8 cellular contexts compared by ENCODE assay signal in the genomic region with DNA sequence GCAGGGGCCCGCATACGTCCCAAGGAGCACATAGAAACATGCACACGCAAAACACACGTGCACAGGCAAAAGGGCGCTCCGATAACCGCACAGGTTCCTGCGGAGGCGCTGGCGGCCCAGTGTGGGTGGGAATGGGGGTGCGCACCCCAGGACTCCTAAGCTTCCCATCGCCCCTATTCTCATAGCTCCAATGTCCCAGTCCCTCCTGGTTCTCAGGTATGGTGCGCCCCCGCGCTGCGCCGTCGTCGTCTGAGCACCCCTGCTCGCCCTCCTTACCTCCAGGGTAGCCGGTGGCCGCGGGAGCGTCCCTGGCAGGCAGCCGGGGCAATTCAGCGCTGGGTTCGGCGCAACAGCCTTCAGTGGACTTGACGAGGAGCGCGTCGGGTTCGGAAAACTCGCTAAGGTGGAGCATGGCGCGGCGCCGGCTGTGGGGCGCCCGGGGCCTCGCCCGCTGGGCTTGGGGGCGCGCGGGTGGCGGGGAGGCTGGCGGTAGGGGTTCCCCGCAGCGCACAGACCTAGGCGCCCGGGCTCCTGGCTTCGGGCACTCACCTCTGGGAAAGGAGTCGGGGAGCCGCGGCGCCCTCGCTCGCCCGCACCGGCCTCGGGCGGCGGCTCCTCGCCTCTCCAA. TPM values are rescaled to one million over a fixed set of nuclear protein-coding genes. Genes with fewer than 3 reads are reported as not detected.
A peak's percentile ranks its signal among the peaks of the same experiment; 100 is the strongest.
DNase-seq lines count a peak whose midpoint lies in the region; ATAC-seq and TF ChIP-seq lines count a peak whose summit lies in the region.

No MANE protein-coding gene starts in this region.

- peaks cover 6% of the 10 kb centered on the region for H3K4me1 ChIP-seq in OCI-LY1 (ENCODE audit: insufficient read depth, low read length, severe bottlenecking)

- H3K79me2 ChIP-seq in OCI-LY1 (ENCODE audit: insufficient read depth, low read length) (no peaks in the 10 kb centered on the region), neural cell (replicated peaks; ENCODE audit: insufficient read depth, low read length) (no peaks in the 10 kb centered on the region)

- H3K4me3 Mint-ChIP-seq in dendritic cell treated with granulocyte-macrophage colony-stimulating factor and Interleukin-4, amounts not matched to agents 40 ng/mL and 50 ng/mL, for 4 days, result peak overlapping the region; percentile 80

- H3K27me3 ChIP-seq in OCI-LY1 (ENCODE audit: insufficient read depth, low read length) (peaks cover 5% of the 10 kb centered on the region; the same call in 1 of the 2 replicates), neural cell (ENCODE audit: insufficient read depth, low read depth, low read length) (peaks cover 79% of the 10 kb centered on the region)

- DNase-seq in NCI-H146 (lab: John Stamatoyannopoulos, UW), result peak; percentile 42
- DNase-seq in NCI-H146 treated with DMSO at 0.1 percent for 48 hours (lab: John Stamatoyannopoulos, UW; ENCODE audit: unreplicated experiment), result no peak
- no peak for DNase-seq in mucosa of gallbladder (ENCODE audit: low spot score)

- ATAC-seq in HG03025 (IDR thresholded peaks at IDR 0.05; ENCODE audit: low FRiP score, unreplicated experiment), result no peak
- no peak for ATAC-seq in HG03342 (IDR thresholded peaks at IDR 0.05; ENCODE audit: unreplicated experiment)

- peak overlapping the region; percentile 61 for H3K4me2 ChIP-seq in OCI-LY1 (ENCODE audit: low read length)
- no peak overlapping the region for H3K4me2 ChIP-seq in neural cell (ENCODE audit: low read length)

- H3F3A ChIP-seq in OCI-LY1 (ENCODE audit: insufficient read depth, low read length), result no peaks in the 10 kb centered on the region
- peaks cover 8% of the 10 kb centered on the region for H3F3A ChIP-seq in neural cell (ENCODE audit: insufficient read depth, low read length, poor library complexity, severe bottlenecking)

- no peak overlapping the region for H3K27ac ChIP-seq in OCI-LY1 (ENCODE audit: low read depth, low read length, poor library complexity, severe bottlenecking)
- H3K27ac ChIP-seq in neural cell (ENCODE audit: low read length), result no peak overlapping the region

- H3K36me3 ChIP-seq in OCI-LY1 (ENCODE audit: insufficient read depth, low read length), result no peaks in the 10 kb centered on the region
- no peaks in the 10 kb centered on the region for H3K36me3 ChIP-seq in neural cell (ENCODE audit: insufficient read depth, low read length)

- H3K27me3 Mint-ChIP-seq in dendritic cell treated with granulocyte-macrophage colony-stimulating factor and Interleukin-4, amounts not matched to agents 40 ng/mL and 50 ng/mL, for 4 days, result peaks cover 93% of the 10 kb centered on the region

- no peak overlapping the region for H3K27ac Mint-ChIP-seq in dendritic cell treated with granulocyte-macrophage colony-stimulating factor and Interleukin-4, amounts not matched to agents 40 ng/mL and 50 ng/mL, for 4 days

- intact Hi-C loops in dendritic cell treated with granulocyte-macrophage colony-stimulating factor and Interleukin-4, amounts not matched to agents 40 ng/mL and 50 ng/mL, for 4 days (cut with micrococcal nuclease), result loop anchor here (1.0 to 5.0 kb wide), 2 partner anchors 9 to 94 kb away; a partner anchor contains a TSS

- H3K9me3 Mint-ChIP-seq in dendritic cell treated with granulocyte-macrophage colony-stimulating factor and Interleukin-4, amounts not matched to agents 40 ng/mL and 50 ng/mL, for 4 days, result no peaks in the 10 kb centered on the region

- TF ChIP-seq CTCF in OCI-LY1 (IDR thresholded peaks at IDR 0.05; ENCODE audit: low read length), result no peak
- TF ChIP-seq CTCF in neural cell (IDR thresholded peaks at IDR 0.05; ENCODE audit: poor library complexity, severe bottlenecking), result peak; percentile 16

- H3K9me3 ChIP-seq in OCI-LY1 (ENCODE audit: low read length) (no peaks in the 10 kb centered on the region), neural cell (ENCODE audit: low read length) (no peaks in the 10 kb centered on the region)

- H4K20me1 ChIP-seq in OCI-LY1 (ENCODE audit: insufficient read depth, low read length) (no peaks in the 10 kb centered on the region), neural cell (ENCODE audit: insufficient read depth) (no peaks in the 10 kb centered on the region)

- no peak overlapping the region for H2AFZ ChIP-seq in OCI-LY1 (ENCODE audit: low read length)
- no peak overlapping the region for H2AFZ ChIP-seq in neural cell (ENCODE audit: low read depth, low read length)

- no peak for TF ChIP-seq EP300 in neural cell (conservative IDR thresholded peaks at IDR 0.05; ENCODE audit: poor library complexity, severe bottlenecking)

- H3K9me2 ChIP-seq in OCI-LY1 (ENCODE audit: low read depth, low read length) (no peaks in the 10 kb centered on the region), neural cell (ENCODE audit: insufficient read depth, low read length) (no peaks in the 10 kb centered on the region)

- H3K4me1 Mint-ChIP-seq in dendritic cell treated with granulocyte-macrophage colony-stimulating factor and Interleukin-4, amounts not matched to agents 40 ng/mL and 50 ng/mL, for 4 days (ENCODE audit: low read depth), result peaks cover 18% of the 10 kb centered on the region

- peak overlapping the region; percentile 51 for H3K4me3 ChIP-seq in OCI-LY1 (ENCODE audit: low read depth, low read length, poor library complexity, severe bottlenecking)
- peak overlapping the region; percentile 72 for H3K4me3 ChIP-seq in neural cell (ENCODE audit: low read length)

- H3K9ac ChIP-seq in OCI-LY1 (ENCODE audit: low read length) (no peak overlapping the region), neural cell (ENCODE audit: low read length) (peak overlapping the region; percentile 65)

- H3K36me3 Mint-ChIP-seq in dendritic cell treated with granulocyte-macrophage colony-stimulating factor and Interleukin-4, amounts not matched to agents 40 ng/mL and 50 ng/mL, for 4 days (ENCODE audit: low read depth), result no peaks in the 10 kb centered on the region

- no peak for TF ChIP-seq RAD21 in neural cell (conservative IDR thresholded peaks at IDR 0.05)

TF ChIP-seq in neural cell, 6 proteins besides CTCF, POLR2A, EP300 and RAD21:
- TF ChIP-seq TAF1 (IDR thresholded peaks at IDR 0.05; ENCODE audit: low read depth) (no peak), MXI1 (conservative IDR thresholded peaks at IDR 0.05; ENCODE audit: poor library complexity, severe bottlenecking) (no peak), POLR2AphosphoS5 (IDR thresholded peaks at IDR 0.05) (peak; percentile 19), SMC3 (conservative IDR thresholded peaks at IDR 0.05; ENCODE audit: poor library complexity) (no peak), EZH2 (IDR thresholded peaks at IDR 0.05; ENCODE audit: borderline replicate concordance, insufficient read depth, low read length, poor library complexity, severe bottlenecking) (no peak)
- TF ChIP-seq, protein P1, sequence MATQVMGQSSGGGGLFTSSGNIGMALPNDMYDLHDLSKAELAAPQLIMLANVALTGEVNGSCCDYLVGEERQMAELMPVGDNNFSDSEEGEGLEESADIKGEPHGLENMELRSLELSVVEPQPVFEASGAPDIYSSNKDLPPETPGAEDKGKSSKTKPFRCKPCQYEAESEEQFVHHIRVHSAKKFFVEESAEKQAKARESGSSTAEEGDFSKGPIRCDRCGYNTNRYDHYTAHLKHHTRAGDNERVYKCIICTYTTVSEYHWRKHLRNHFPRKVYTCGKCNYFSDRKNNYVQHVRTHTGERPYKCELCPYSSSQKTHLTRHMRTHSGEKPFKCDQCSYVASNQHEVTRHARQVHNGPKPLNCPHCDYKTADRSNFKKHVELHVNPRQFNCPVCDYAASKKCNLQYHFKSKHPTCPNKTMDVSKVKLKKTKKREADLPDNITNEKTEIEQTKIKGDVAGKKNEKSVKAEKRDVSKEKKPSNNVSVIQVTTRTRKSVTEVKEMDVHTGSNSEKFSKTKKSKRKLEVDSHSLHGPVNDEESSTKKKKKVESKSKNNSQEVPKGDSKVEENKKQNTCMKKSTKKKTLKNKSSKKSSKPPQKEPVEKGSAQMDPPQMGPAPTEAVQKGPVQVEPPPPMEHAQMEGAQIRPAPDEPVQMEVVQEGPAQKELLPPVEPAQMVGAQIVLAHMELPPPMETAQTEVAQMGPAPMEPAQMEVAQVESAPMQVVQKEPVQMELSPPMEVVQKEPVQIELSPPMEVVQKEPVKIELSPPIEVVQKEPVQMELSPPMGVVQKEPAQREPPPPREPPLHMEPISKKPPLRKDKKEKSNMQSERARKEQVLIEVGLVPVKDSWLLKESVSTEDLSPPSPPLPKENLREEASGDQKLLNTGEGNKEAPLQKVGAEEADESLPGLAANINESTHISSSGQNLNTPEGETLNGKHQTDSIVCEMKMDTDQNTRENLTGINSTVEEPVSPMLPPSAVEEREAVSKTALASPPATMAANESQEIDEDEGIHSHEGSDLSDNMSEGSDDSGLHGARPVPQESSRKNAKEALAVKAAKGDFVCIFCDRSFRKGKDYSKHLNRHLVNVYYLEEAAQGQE (IDR thresholded peaks at IDR 0.05; ENCODE audit: borderline replicate concordance), result no peak
TF ChIP-seq in neural cell: peak in this region for 1.

RNA-seq across cellular contexts. Expression of a gene that starts 0.3 kb away (rescaled TPM):
- 0.90 TPM in 1 of 2 replicates, not detected in the other for polyA plus RNA-seq in neural cell
- polyA minus RNA-seq in neural cell, result 0.69 and 1.2 TPM in 2 replicates
- total RNA-seq in mucosa of gallbladder, result not detected

RNA-seq across cellular contexts. Expression of a gene that starts 8.7 kb away (rescaled TPM):
- 6.0 and 6.7 TPM in 2 replicates for polyA plus RNA-seq in neural cell
- 17.5 and 18.8 TPM in 2 replicates for polyA minus RNA-seq in neural cell
- total RNA-seq in mucosa of gallbladder, result 8.5 TPM

RNA-seq across cellular contexts. Expression of a gene that starts 58.9 kb away (rescaled TPM):
- 309 and 310 TPM in 2 replicates for polyA plus RNA-seq in neural cell
- 196 and 202 TPM in 2 replicates for polyA minus RNA-seq in neural cell
- total RNA-seq in mucosa of gallbladder, result 205 TPM

RNA-seq across cellular contexts. Expression of a gene that starts 60.0 kb away (rescaled TPM):
- polyA plus RNA-seq in neural cell, result 36.5 TPM in 2 replicates
- 16.6 and 21.3 TPM in 2 replicates for polyA minus RNA-seq in neural cell
- total RNA-seq in mucosa of gallbladder, result 20.8 TPM
